ENCODE assay signal across 3 cellular contexts in the genomic region with DNA sequence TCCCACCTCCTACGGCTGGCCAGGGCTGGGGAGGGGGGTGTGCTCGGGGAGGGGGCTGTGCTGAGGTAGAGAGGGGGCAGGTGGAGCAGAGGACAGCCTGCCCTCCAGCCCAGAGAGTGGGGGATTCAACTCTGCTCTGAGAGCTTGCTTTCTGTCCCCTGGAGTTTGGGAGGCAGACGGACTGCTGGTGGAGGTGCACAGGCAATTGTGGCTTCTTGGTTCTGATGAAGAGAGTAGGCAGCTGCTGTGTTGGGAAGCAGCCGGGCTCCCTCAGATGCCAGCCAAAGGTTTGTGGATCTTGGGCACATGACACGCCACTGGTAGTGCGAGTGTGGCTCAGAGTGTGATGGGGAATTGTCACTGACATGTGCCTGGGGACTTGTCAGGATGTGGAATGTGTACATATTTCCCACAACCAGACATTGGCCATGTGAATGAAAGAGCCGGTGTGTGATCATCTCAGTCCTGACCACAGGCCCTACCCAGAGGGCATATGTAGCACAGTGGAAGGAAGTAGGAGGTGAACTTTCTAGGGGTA. TPM values are rescaled to one million over a fixed set of nuclear protein-coding genes. Genes with fewer than 3 reads are reported as not detected.
"Had no signal": no experiment of that assay in that cellular context is flagged by ENCODE, and none has a peak within 500 bp of the region (broad histone marks: within the 10 kb centered on the region; RNA-seq: fewer than 3 reads in every experiment).

No MANE protein-coding gene starts in this region.

RNA-seq across cellular contexts. Expression of a gene that starts 5.3 kb away (rescaled TPM):
- total RNA-seq: bronchial epithelial cell; hepatocyte; natural killer cell treated with Interleukin-12 subunit alpha and Interleukin-12 subunit beta and Interleukin-15 and Interleukin-18, amount 100 ng/mL, for 72 hours had no signal
